1 cellular context compared by ENCODE assay signal in the genomic region with DNA sequence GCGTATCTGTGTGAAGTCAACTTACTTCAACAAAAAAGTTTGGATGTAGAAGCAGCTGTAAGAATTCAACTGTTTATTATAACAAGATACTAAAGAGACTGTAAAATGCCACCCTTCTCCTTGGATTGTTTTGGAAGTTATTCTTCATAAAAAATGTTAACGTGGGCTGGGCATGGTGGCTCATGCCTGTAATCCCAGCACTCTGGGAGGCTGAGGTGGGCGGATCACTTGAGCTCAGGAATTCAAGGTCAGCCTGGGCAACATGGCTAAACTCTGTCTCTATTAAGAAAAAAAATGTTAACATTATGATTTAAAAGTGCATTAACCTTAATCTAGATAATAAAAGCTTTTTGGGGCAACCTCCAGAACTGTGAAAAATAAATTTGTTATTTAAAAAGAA.
TF ChIP-seq lines count a peak whose summit lies in the region.

No MANE protein-coding gene starts in this region.

TF ChIP-seq in HEK293, 187 proteins besides CTCF, POLR2A, EP300 and RAD21 (continued from another document):
- TF ChIP-seq, protein P1, sequence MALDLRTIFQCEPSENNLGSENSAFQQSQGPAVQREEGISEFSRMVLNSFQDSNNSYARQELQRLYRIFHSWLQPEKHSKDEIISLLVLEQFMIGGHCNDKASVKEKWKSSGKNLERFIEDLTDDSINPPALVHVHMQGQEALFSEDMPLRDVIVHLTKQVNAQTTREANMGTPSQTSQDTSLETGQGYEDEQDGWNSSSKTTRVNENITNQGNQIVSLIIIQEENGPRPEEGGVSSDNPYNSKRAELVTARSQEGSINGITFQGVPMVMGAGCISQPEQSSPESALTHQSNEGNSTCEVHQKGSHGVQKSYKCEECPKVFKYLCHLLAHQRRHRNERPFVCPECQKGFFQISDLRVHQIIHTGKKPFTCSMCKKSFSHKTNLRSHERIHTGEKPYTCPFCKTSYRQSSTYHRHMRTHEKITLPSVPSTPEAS (tag by site-specific recombination; IDR thresholded peaks at IDR 0.05) = no peak
- TF ChIP-seq, protein P2, sequence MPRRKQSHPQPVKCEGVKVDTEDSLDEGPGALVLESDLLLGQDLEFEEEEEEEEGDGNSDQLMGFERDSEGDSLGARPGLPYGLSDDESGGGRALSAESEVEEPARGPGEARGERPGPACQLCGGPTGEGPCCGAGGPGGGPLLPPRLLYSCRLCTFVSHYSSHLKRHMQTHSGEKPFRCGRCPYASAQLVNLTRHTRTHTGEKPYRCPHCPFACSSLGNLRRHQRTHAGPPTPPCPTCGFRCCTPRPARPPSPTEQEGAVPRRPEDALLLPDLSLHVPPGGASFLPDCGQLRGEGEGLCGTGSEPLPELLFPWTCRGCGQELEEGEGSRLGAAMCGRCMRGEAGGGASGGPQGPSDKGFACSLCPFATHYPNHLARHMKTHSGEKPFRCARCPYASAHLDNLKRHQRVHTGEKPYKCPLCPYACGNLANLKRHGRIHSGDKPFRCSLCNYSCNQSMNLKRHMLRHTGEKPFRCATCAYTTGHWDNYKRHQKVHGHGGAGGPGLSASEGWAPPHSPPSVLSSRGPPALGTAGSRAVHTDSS (tag by site-specific recombination; IDR thresholded peaks at IDR 0.05) = no peak
- TF ChIP-seq ZFHX2 (tag by site-specific recombination; conservative IDR thresholded peaks at IDR 0.05) (peak; percentile 65), ZNF549 (tag by site-specific recombination; IDR thresholded peaks at IDR 0.05) (no peak), GLI2 (tag by site-specific recombination; IDR thresholded peaks at IDR 0.05; ENCODE audit: borderline replicate concordance, low read depth) (no peak), GLIS1 (tag by site-specific recombination; IDR thresholded peaks at IDR 0.05) (0 out of 2 replicates have a peak, but pooled peaks have one; percentile 14), GLI4 (tag by site-specific recombination; IDR thresholded peaks at IDR 0.05) (no peak), ZNF155 (tag by site-specific recombination; IDR thresholded peaks at IDR 0.05) (no peak), TCF7L2 (IDR thresholded peaks at IDR 0.05; ENCODE audit: borderline replicate concordance, low read depth, low read length) (no peak), MZF1 (tag by site-specific recombination; IDR thresholded peaks at IDR 0.05; ENCODE audit: borderline replicate concordance) (no peak), YY1 (tag by site-specific recombination; IDR thresholded peaks at IDR 0.05) (no peak), ZNF16 (tag by site-specific recombination; IDR thresholded peaks at IDR 0.05; ENCODE audit: low read depth) (no peak)
- TF ChIP-seq, protein P3, sequence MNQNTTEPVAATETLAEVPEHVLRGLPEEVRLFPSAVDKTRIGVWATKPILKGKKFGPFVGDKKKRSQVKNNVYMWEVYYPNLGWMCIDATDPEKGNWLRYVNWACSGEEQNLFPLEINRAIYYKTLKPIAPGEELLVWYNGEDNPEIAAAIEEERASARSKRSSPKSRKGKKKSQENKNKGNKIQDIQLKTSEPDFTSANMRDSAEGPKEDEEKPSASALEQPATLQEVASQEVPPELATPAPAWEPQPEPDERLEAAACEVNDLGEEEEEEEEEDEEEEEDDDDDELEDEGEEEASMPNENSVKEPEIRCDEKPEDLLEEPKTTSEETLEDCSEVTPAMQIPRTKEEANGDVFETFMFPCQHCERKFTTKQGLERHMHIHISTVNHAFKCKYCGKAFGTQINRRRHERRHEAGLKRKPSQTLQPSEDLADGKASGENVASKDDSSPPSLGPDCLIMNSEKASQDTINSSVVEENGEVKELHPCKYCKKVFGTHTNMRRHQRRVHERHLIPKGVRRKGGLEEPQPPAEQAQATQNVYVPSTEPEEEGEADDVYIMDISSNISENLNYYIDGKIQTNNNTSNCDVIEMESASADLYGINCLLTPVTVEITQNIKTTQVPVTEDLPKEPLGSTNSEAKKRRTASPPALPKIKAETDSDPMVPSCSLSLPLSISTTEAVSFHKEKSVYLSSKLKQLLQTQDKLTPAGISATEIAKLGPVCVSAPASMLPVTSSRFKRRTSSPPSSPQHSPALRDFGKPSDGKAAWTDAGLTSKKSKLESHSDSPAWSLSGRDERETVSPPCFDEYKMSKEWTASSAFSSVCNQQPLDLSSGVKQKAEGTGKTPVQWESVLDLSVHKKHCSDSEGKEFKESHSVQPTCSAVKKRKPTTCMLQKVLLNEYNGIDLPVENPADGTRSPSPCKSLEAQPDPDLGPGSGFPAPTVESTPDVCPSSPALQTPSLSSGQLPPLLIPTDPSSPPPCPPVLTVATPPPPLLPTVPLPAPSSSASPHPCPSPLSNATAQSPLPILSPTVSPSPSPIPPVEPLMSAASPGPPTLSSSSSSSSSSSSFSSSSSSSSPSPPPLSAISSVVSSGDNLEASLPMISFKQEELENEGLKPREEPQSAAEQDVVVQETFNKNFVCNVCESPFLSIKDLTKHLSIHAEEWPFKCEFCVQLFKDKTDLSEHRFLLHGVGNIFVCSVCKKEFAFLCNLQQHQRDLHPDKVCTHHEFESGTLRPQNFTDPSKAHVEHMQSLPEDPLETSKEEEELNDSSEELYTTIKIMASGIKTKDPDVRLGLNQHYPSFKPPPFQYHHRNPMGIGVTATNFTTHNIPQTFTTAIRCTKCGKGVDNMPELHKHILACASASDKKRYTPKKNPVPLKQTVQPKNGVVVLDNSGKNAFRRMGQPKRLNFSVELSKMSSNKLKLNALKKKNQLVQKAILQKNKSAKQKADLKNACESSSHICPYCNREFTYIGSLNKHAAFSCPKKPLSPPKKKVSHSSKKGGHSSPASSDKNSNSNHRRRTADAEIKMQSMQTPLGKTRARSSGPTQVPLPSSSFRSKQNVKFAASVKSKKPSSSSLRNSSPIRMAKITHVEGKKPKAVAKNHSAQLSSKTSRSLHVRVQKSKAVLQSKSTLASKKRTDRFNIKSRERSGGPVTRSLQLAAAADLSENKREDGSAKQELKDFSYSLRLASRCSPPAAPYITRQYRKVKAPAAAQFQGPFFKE (tag by site-specific recombination; IDR thresholded peaks at IDR 0.05; ENCODE audit: borderline replicate concordance) = no peak
- TF ChIP-seq, protein P4, sequence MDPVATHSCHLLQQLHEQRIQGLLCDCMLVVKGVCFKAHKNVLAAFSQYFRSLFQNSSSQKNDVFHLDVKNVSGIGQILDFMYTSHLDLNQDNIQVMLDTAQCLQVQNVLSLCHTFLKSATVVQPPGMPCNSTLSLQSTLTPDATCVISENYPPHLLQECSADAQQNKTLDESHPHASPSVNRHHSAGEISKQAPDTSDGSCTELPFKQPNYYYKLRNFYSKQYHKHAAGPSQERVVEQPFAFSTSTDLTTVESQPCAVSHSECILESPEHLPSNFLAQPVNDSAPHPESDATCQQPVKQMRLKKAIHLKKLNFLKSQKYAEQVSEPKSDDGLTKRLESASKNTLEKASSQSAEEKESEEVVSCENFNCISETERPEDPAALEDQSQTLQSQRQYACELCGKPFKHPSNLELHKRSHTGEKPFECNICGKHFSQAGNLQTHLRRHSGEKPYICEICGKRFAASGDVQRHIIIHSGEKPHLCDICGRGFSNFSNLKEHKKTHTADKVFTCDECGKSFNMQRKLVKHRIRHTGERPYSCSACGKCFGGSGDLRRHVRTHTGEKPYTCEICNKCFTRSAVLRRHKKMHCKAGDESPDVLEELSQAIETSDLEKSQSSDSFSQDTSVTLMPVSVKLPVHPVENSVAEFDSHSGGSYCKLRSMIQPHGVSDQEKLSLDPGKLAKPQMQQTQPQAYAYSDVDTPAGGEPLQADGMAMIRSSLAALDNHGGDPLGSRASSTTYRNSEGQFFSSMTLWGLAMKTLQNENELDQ (tag by site-specific recombination; IDR thresholded peaks at IDR 0.05; ENCODE audit: low read depth) = no peak
